21 cellular contexts compared by ENCODE assay signal in the genomic region with DNA sequence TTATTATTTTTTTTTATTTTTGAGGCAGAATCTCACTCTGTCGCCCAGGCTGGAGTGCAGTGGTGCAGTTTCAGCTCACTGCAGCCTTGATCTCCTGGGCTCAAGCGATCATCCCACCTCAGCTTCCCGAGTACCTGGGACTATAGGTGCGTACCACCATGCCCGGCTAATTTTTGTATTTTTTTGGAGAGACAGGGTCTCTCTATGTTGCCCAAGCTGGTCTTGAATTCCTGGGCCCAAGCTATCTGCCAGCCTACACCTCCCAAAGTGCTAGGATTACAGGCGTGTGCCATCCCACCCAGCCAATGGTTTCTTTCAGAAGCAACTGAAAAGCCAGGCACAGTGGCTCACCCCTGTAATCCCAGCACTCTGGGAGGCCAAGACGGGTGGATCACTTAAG. TPM values are rescaled to one million over a fixed set of nuclear protein-coding genes. Genes with fewer than 3 reads are reported as not detected.
A peak's percentile ranks its signal among the peaks of the same experiment; 100 is the strongest.
DNase-seq lines count a peak whose midpoint lies in the region; ATAC-seq and TF ChIP-seq lines count a peak whose summit lies in the region.
"Had no signal": no experiment of that assay in that cellular context is flagged by ENCODE, and none has a peak within 500 bp of the region (broad histone marks: within the 10 kb centered on the region; RNA-seq: fewer than 3 reads in every experiment).

No MANE protein-coding gene starts in this region.

- H3K27me3 Mint-ChIP-seq in activated CD8-positive, alpha-beta memory T cell treated with anti-CD3 and anti-CD28 coated beads, Interleukin-2, amount 10 ng/mL, durations not matched to agents 7 days and 5 days, result no peaks in the 10 kb centered on the region
- peaks cover 7% of the 10 kb centered on the region for H3K27me3 Mint-ChIP-seq in type B pancreatic cell

- no peak overlapping the region for H3K4me3 Mint-ChIP-seq in activated CD8-positive, alpha-beta memory T cell treated with anti-CD3 and anti-CD28 coated beads, Interleukin-2, amount 10 ng/mL, durations not matched to agents 7 days and 5 days
- no peak overlapping the region for H3K4me3 Mint-ChIP-seq in type B pancreatic cell

- H3K9me3 Mint-ChIP-seq in activated CD8-positive, alpha-beta memory T cell treated with anti-CD3 and anti-CD28 coated beads, Interleukin-2, amount 10 ng/mL, durations not matched to agents 7 days and 5 days (ENCODE audit: low read depth), result no peaks in the 10 kb centered on the region
- no peaks in the 10 kb centered on the region for H3K9me3 Mint-ChIP-seq in type B pancreatic cell

- no peak overlapping the region for H3K27ac Mint-ChIP-seq in activated CD8-positive, alpha-beta memory T cell treated with anti-CD3 and anti-CD28 coated beads, Interleukin-2, amount 10 ng/mL, durations not matched to agents 7 days and 5 days
- no peak overlapping the region for H3K27ac Mint-ChIP-seq in type B pancreatic cell

- H3K4me1 Mint-ChIP-seq in activated CD8-positive, alpha-beta memory T cell treated with anti-CD3 and anti-CD28 coated beads, Interleukin-2, amount 10 ng/mL, durations not matched to agents 7 days and 5 days, result peaks cover 47% of the 10 kb centered on the region
- H3K4me1 Mint-ChIP-seq in type B pancreatic cell (ENCODE audit: unreplicated experiment), result peaks cover 23% of the 10 kb centered on the region

- TF ChIP-seq CTCF in type B pancreatic cell (conservative IDR thresholded peaks at IDR 0.05), result no peak

- DNase-seq in activated effector memory CD4-positive, alpha-beta T cell treated with anti-CD3 and anti-CD28 coated beads, Interleukin-2, amount 50 U/mL, for 16 hours, result peak; percentile 3
- no peak for DNase-seq in activated effector memory CD4-positive, alpha-beta T cell treated with Interleukin-2 at 50 U/mL for 16 hours
- DNase-seq in activated CD8-positive, alpha-beta memory T cell treated with anti-CD3 and anti-CD28 coated beads, Interleukin-2, amount 10 ng/mL, durations not matched to agents 7 days and 5 days, result peak; percentile 38
- peak; percentile 7 for DNase-seq in islet precursor cell
- DNase-seq in type B pancreatic cell (ENCODE audit: extremely low spot score, unreplicated experiment), result peak; percentile 31
- no peak for DNase-seq in dedifferentiated amniotic fluid mesenchymal stem cell (ENCODE audit: extremely low spot score)
- no peak for DNase-seq in Ammon's horn (ENCODE audit: low spot score)
- DNase-seq in stimulated activated CD4-positive, alpha-beta T cell treated with anti-CD3 and anti-CD28 coated beads, Interleukin-4, amount 100 ng/mL, for 4 hours, result no peak
- DNase-seq: activated naive CD4-positive, alpha-beta T cell treated with anti-CD3 and anti-CD28 coated beads, Interleukin-2, amount 50 U/mL, for 16 hours; amygdala; C1 segment of cervical spinal cord; Calu3; dermis blood vessel endothelial cell; GOT3; MV-4-11; NCI-H510A treated with DMSO at 0.1 percent for 48 hours; NK-92 treated with Interleukin-12 subunit alpha and Interleukin-12 subunit beta, amount 100 ng/mL, for 24 hours; SIG-M5; T-helper 1 cell; upper lobe of right lung had no signal

- peaks cover 8% of the 10 kb centered on the region for H3K36me3 Mint-ChIP-seq in activated CD8-positive, alpha-beta memory T cell treated with anti-CD3 and anti-CD28 coated beads, Interleukin-2, amount 10 ng/mL, durations not matched to agents 7 days and 5 days
- peaks cover 10% of the 10 kb centered on the region for H3K36me3 Mint-ChIP-seq in type B pancreatic cell

- no peak for ATAC-seq in activated CD8-positive, alpha-beta memory T cell treated with anti-CD3 and anti-CD28 coated beads, Interleukin-2, amount 10 ng/mL, durations not matched to agents 7 days and 5 days
- ATAC-seq: GM12878, upper lobe of right lung had no signal

- CTCF ChIA-PET in activated CD8-positive, alpha-beta memory T cell treated with anti-CD3 and anti-CD28 coated beads, Interleukin-2, amount 10 ng/mL, durations not matched to agents 7 days and 5 days (lab: Charles Lee), result interaction anchor here (0.7 to 13.0 kb wide), 5 partner anchors 22 to 86 kb away, joined by 3 to 295 read pairs (median 117); no protein-coding TSS in a partner anchor

RNA-seq across cellular contexts. Expression of a gene that starts 2.3 kb away (rescaled TPM):
- 100 to 1,000 TPM; 166 to 177 TPM for total RNA-seq in activated CD8-positive, alpha-beta memory T cell treated with anti-CD3 and anti-CD28 coated beads, Interleukin-2, amount 10 ng/mL, durations not matched to agents 7 days and 5 days
- total RNA-seq in type B pancreatic cell (ENCODE audit: low replicate concordance), result 173 and 179 TPM in 2 replicates

RNA-seq across cellular contexts. Expression of a gene that starts 2.8 kb away (rescaled TPM):
- total RNA-seq in activated CD8-positive, alpha-beta memory T cell treated with anti-CD3 and anti-CD28 coated beads, Interleukin-2, amount 10 ng/mL, durations not matched to agents 7 days and 5 days, result 10 to 100 TPM; 11.2 to 16.1 TPM
- 2.0 and 8.1 TPM in 2 replicates for total RNA-seq in type B pancreatic cell (ENCODE audit: low replicate concordance)

RNA-seq across cellular contexts. Expression of a gene that starts 30.5 kb away (rescaled TPM):
- 10 to 100 TPM; 54.2 to 57.0 TPM for total RNA-seq in activated CD8-positive, alpha-beta memory T cell treated with anti-CD3 and anti-CD28 coated beads, Interleukin-2, amount 10 ng/mL, durations not matched to agents 7 days and 5 days
- 73.9 and 75.3 TPM in 2 replicates for total RNA-seq in type B pancreatic cell (ENCODE audit: low replicate concordance)

RNA-seq across cellular contexts. Expression of a gene that starts 35.2 kb away (rescaled TPM):
- total RNA-seq in activated CD8-positive, alpha-beta memory T cell treated with anti-CD3 and anti-CD28 coated beads, Interleukin-2, amount 10 ng/mL, durations not matched to agents 7 days and 5 days, result 10 to 100 TPM; 39.8 to 41.2 TPM
- 27.8 and 43.0 TPM in 2 replicates for total RNA-seq in type B pancreatic cell (ENCODE audit: low replicate concordance)

RNA-seq across cellular contexts. Expression of a gene that starts 36.9 kb away (rescaled TPM):
- 10 to 100 TPM; 14.3 to 23.5 TPM for total RNA-seq in activated CD8-positive, alpha-beta memory T cell treated with anti-CD3 and anti-CD28 coated beads, Interleukin-2, amount 10 ng/mL, durations not matched to agents 7 days and 5 days
- 23.2 and 28.0 TPM in 2 replicates for total RNA-seq in type B pancreatic cell (ENCODE audit: low replicate concordance)

Comparison
In these comparisons a context has a peak if more than half of its experiments do, and no peak if none do; other contexts are left out.
1. DNase-seq: peak in activated effector memory CD4-positive, alpha-beta T cell treated with anti-CD3 and anti-CD28 coated beads, Interleukin-2, amount 50 U/mL, for 16 hours (single experiment), activated CD8-positive, alpha-beta memory T cell treated with anti-CD3 and anti-CD28 coated beads, Interleukin-2, amount 10 ng/mL, durations not matched to agents 7 days and 5 days (single experiment), islet precursor cell (single experiment) and type B pancreatic cell (single experiment); none in activated effector memory CD4-positive, alpha-beta T cell treated with Interleukin-2 at 50 U/mL for 16 hours (single experiment), dedifferentiated amniotic fluid mesenchymal stem cell (single experiment), Ammon's horn (single experiment) and stimulated activated CD4-positive, alpha-beta T cell treated with anti-CD3 and anti-CD28 coated beads, Interleukin-4, amount 100 ng/mL, for 4 hours (0 of 2).